ENCODE assay signal across 1 cellular context in the genomic region with DNA sequence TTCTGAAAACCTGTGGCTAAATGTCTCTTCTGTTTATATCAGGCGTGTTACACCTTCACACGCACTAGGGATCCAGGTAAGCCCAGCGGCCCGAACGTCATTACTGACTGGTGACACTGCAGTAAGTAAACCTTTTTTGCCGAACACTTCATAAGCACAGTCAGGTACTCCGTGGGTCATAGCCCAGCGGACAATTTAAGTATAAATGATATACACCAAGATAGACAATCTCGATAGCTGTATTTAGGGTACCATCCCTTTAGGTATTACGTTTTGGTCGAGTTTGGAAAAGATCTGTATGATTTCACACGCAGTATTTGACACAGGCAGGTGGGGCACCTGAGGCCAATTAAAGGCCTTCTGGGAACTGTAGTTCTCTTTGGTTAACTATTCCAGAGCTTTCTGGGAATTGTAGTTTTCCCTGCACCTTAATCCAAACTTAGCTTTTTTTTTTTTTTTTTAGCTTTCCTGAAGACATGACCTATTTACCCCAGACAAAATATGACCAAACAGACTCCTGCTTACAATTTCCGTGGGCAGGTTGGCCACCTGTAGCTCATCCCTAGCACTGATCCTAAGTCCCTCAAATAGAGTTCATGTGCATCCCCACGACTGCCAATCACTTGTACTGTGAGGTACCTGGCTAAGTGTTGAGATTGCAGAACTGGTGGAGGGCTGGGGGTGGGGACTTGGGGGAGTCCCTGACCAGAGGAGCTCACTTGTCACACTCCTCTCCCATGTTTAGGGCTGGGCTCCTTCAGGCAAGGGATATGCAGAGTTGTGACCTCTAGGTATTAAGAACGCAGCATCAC.
TF ChIP-seq lines count a peak whose summit lies in the region.

No MANE protein-coding gene starts in this region.

TF ChIP-seq in HepG2, 621 proteins besides CTCF, POLR2A, EP300 and RAD21 (continued from another document and continues in another):
- TF ChIP-seq, protein P1, sequence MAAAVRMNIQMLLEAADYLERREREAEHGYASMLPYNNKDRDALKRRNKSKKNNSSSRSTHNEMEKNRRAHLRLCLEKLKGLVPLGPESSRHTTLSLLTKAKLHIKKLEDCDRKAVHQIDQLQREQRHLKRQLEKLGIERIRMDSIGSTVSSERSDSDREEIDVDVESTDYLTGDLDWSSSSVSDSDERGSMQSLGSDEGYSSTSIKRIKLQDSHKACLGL (CRISPR knock-in tag; IDR thresholded peaks at IDR 0.05), result no peak
- TF ChIP-seq SIX1 (CRISPR knock-in tag; IDR thresholded peaks at IDR 0.05; ENCODE audit: borderline replicate concordance) (peak; percentile 16; the same call in 1 of the 2 replicates), ZNF776 (CRISPR knock-in tag; IDR thresholded peaks at IDR 0.05) (no peak), DNMT3B (CRISPR knock-in tag; conservative IDR thresholded peaks at IDR 0.05) (0 out of 2 replicates have a peak, but pooled peaks have one; percentile 36), SOX6 (IDR thresholded peaks at IDR 0.05) (no peak), SOX6 (CRISPR knock-in tag; IDR thresholded peaks at IDR 0.05) (no peak), SMAD9 (CRISPR knock-in tag; IDR thresholded peaks at IDR 0.05) (no peak), RFX3 (CRISPR knock-in tag; IDR thresholded peaks at IDR 0.05) (no peak), ARNTL (CRISPR knock-in tag; IDR thresholded peaks at IDR 0.05) (no peak), MYC (CRISPR knock-in tag; IDR thresholded peaks at IDR 0.05; ENCODE audit: borderline replicate concordance) (no peak), U2AF1 (optimal IDR thresholded peaks at IDR 0.05; ENCODE audit: low read depth, low read length) (no peak), ZNF441 (CRISPR knock-in tag; IDR thresholded peaks at IDR 0.05; ENCODE audit: borderline replicate concordance) (no peak), FOSL2 (CRISPR knock-in tag; IDR thresholded peaks at IDR 0.05) (0 out of 2 replicates have a peak, but pooled peaks have one; percentile 1), CCDC6 (CRISPR knock-in tag; IDR thresholded peaks at IDR 0.05) (0 out of 2 replicates have a peak, but pooled peaks have one; percentile 21), MTF2 (CRISPR knock-in tag; IDR thresholded peaks at IDR 0.05; ENCODE audit: borderline replicate concordance) (no peak), MBNL3 (CRISPR knock-in tag; conservative IDR thresholded peaks at IDR 0.05) (no peak), PCBP2 (optimal IDR thresholded peaks at IDR 0.05; ENCODE audit: low read depth, low read length, poor library complexity, severe bottlenecking) (no peak), RFXAP (CRISPR knock-in tag; IDR thresholded peaks at IDR 0.05; ENCODE audit: borderline replicate concordance) (no peak), ZNF33B (CRISPR knock-in tag; IDR thresholded peaks at IDR 0.05) (no peak), YY1 (IDR thresholded peaks at IDR 0.05; ENCODE audit: insufficient read depth, insufficient replicate concordance, low read depth, low read length) (no peak), ZFX (CRISPR knock-in tag; IDR thresholded peaks at IDR 0.05; ENCODE audit: low read depth) (no peak; the same call in 1 of the 2 replicates), MIXL1 (CRISPR knock-in tag; IDR thresholded peaks at IDR 0.05) (peak; percentile 100), JUNB (CRISPR knock-in tag; IDR thresholded peaks at IDR 0.05; ENCODE audit: borderline replicate concordance) (no peak), KAT2B (IDR thresholded peaks at IDR 0.05; ENCODE audit: borderline replicate concordance, low read depth, low read length) (no peak), NFKBIZ (CRISPR knock-in tag; IDR thresholded peaks at IDR 0.05) (no peak), ZEB1 (IDR thresholded peaks at IDR 0.05; ENCODE audit: insufficient replicate concordance, low read depth) (peak; percentile 91), SSRP1 (CRISPR knock-in tag; IDR thresholded peaks at IDR 0.05) (peak; percentile 40; the same call in 1 of the 2 replicates), NFIC (IDR thresholded peaks at IDR 0.05; ENCODE audit: low read length) (0 out of 2 replicates have a peak, but pooled peaks have one; percentile 41), PHF20 (CRISPR knock-in tag; IDR thresholded peaks at IDR 0.05) (peak; percentile 49), MIER3 (CRISPR knock-in tag; IDR thresholded peaks at IDR 0.05; ENCODE audit: borderline replicate concordance) (no peak), ZNF451 (CRISPR knock-in tag; IDR thresholded peaks at IDR 0.05) (no peak), ZNF460 (CRISPR knock-in tag; IDR thresholded peaks at IDR 0.05; ENCODE audit: borderline replicate concordance) (no peak), HMG20B (CRISPR knock-in tag; conservative IDR thresholded peaks at IDR 0.05) (no peak), MTA3 (CRISPR knock-in tag; IDR thresholded peaks at IDR 0.05) (no peak), KDM5A (IDR thresholded peaks at IDR 0.05; ENCODE audit: borderline replicate concordance, low read length) (peak; percentile 71)
- TF ChIP-seq, protein P2, sequence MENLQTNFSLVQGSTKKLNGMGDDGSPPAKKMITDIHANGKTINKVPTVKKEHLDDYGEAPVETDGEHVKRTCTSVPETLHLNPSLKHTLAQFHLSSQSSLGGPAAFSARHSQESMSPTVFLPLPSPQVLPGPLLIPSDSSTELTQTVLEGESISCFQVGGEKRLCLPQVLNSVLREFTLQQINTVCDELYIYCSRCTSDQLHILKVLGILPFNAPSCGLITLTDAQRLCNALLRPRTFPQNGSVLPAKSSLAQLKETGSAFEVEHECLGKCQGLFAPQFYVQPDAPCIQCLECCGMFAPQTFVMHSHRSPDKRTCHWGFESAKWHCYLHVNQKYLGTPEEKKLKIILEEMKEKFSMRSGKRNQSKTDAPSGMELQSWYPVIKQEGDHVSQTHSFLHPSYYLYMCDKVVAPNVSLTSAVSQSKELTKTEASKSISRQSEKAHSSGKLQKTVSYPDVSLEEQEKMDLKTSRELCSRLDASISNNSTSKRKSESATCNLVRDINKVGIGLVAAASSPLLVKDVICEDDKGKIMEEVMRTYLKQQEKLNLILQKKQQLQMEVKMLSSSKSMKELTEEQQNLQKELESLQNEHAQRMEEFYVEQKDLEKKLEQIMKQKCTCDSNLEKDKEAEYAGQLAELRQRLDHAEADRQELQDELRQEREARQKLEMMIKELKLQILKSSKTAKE (CRISPR knock-in tag; IDR thresholded peaks at IDR 0.05; ENCODE audit: borderline replicate concordance), result no peak
- TF ChIP-seq, protein P3, sequence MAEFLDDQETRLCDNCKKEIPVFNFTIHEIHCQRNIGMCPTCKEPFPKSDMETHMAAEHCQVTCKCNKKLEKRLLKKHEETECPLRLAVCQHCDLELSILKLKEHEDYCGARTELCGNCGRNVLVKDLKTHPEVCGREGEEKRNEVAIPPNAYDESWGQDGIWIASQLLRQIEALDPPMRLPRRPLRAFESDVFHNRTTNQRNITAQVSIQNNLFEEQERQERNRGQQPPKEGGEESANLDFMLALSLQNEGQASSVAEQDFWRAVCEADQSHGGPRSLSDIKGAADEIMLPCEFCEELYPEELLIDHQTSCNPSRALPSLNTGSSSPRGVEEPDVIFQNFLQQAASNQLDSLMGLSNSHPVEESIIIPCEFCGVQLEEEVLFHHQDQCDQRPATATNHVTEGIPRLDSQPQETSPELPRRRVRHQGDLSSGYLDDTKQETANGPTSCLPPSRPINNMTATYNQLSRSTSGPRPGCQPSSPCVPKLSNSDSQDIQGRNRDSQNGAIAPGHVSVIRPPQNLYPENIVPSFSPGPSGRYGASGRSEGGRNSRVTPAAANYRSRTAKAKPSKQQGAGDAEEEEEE (CRISPR knock-in tag; IDR thresholded peaks at IDR 0.05; ENCODE audit: borderline replicate concordance), result no peak
- TF ChIP-seq, protein P4, sequence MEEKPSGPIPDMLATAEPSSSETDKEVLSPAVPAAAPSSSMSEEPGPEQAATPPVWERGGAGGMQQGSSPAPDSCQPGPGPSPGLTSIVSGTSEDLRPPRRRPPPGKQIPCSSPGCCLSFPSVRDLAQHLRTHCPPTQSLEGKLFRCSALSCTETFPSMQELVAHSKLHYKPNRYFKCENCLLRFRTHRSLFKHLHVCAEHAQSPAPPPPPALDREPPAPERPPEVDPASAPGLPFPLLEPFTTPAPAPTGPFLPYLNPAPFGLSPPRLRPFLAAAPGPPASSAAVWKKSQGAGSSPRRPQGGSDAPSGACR (CRISPR knock-in tag; IDR thresholded peaks at IDR 0.05), result 0 out of 2 replicates have a peak, but pooled peaks have one; percentile 14
- TF ChIP-seq, protein P5, sequence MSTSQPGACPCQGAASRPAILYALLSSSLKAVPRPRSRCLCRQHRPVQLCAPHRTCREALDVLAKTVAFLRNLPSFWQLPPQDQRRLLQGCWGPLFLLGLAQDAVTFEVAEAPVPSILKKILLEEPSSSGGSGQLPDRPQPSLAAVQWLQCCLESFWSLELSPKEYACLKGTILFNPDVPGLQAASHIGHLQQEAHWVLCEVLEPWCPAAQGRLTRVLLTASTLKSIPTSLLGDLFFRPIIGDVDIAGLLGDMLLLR (CRISPR knock-in tag; IDR thresholded peaks at IDR 0.05), result no peak
- TF ChIP-seq, protein P6, sequence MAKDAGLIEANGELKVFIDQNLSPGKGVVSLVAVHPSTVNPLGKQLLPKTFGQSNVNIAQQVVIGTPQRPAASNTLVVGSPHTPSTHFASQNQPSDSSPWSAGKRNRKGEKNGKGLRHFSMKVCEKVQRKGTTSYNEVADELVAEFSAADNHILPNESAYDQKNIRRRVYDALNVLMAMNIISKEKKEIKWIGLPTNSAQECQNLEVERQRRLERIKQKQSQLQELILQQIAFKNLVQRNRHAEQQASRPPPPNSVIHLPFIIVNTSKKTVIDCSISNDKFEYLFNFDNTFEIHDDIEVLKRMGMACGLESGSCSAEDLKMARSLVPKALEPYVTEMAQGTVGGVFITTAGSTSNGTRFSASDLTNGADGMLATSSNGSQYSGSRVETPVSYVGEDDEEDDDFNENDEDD (CRISPR knock-in tag; IDR thresholded peaks at IDR 0.05; ENCODE audit: borderline replicate concordance), result no peak
- TF ChIP-seq, protein P7, sequence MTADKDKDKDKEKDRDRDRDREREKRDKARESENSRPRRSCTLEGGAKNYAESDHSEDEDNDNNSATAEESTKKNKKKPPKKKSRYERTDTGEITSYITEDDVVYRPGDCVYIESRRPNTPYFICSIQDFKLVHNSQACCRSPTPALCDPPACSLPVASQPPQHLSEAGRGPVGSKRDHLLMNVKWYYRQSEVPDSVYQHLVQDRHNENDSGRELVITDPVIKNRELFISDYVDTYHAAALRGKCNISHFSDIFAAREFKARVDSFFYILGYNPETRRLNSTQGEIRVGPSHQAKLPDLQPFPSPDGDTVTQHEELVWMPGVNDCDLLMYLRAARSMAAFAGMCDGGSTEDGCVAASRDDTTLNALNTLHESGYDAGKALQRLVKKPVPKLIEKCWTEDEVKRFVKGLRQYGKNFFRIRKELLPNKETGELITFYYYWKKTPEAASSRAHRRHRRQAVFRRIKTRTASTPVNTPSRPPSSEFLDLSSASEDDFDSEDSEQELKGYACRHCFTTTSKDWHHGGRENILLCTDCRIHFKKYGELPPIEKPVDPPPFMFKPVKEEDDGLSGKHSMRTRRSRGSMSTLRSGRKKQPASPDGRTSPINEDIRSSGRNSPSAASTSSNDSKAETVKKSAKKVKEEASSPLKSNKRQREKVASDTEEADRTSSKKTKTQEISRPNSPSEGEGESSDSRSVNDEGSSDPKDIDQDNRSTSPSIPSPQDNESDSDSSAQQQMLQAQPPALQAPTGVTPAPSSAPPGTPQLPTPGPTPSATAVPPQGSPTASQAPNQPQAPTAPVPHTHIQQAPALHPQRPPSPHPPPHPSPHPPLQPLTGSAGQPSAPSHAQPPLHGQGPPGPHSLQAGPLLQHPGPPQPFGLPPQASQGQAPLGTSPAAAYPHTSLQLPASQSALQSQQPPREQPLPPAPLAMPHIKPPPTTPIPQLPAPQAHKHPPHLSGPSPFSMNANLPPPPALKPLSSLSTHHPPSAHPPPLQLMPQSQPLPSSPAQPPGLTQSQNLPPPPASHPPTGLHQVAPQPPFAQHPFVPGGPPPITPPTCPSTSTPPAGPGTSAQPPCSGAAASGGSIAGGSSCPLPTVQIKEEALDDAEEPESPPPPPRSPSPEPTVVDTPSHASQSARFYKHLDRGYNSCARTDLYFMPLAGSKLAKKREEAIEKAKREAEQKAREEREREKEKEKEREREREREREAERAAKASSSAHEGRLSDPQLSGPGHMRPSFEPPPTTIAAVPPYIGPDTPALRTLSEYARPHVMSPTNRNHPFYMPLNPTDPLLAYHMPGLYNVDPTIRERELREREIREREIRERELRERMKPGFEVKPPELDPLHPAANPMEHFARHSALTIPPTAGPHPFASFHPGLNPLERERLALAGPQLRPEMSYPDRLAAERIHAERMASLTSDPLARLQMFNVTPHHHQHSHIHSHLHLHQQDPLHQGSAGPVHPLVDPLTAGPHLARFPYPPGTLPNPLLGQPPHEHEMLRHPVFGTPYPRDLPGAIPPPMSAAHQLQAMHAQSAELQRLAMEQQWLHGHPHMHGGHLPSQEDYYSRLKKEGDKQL (CRISPR knock-in tag; IDR thresholded peaks at IDR 0.05; ENCODE audit: low read depth), result no peak
- TF ChIP-seq, protein P8, sequence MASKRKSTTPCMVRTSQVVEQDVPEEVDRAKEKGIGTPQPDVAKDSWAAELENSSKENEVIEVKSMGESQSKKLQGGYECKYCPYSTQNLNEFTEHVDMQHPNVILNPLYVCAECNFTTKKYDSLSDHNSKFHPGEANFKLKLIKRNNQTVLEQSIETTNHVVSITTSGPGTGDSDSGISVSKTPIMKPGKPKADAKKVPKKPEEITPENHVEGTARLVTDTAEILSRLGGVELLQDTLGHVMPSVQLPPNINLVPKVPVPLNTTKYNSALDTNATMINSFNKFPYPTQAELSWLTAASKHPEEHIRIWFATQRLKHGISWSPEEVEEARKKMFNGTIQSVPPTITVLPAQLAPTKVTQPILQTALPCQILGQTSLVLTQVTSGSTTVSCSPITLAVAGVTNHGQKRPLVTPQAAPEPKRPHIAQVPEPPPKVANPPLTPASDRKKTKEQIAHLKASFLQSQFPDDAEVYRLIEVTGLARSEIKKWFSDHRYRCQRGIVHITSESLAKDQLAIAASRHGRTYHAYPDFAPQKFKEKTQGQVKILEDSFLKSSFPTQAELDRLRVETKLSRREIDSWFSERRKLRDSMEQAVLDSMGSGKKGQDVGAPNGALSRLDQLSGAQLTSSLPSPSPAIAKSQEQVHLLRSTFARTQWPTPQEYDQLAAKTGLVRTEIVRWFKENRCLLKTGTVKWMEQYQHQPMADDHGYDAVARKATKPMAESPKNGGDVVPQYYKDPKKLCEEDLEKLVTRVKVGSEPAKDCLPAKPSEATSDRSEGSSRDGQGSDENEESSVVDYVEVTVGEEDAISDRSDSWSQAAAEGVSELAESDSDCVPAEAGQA (IDR thresholded peaks at IDR 0.05; ENCODE audit: low read depth), result no peak
- TF ChIP-seq, protein P8 (CRISPR knock-in tag; IDR thresholded peaks at IDR 0.05; ENCODE audit: borderline replicate concordance), result no peak
